ENCODE assay signal across 30 cellular contexts in the genomic region with DNA sequence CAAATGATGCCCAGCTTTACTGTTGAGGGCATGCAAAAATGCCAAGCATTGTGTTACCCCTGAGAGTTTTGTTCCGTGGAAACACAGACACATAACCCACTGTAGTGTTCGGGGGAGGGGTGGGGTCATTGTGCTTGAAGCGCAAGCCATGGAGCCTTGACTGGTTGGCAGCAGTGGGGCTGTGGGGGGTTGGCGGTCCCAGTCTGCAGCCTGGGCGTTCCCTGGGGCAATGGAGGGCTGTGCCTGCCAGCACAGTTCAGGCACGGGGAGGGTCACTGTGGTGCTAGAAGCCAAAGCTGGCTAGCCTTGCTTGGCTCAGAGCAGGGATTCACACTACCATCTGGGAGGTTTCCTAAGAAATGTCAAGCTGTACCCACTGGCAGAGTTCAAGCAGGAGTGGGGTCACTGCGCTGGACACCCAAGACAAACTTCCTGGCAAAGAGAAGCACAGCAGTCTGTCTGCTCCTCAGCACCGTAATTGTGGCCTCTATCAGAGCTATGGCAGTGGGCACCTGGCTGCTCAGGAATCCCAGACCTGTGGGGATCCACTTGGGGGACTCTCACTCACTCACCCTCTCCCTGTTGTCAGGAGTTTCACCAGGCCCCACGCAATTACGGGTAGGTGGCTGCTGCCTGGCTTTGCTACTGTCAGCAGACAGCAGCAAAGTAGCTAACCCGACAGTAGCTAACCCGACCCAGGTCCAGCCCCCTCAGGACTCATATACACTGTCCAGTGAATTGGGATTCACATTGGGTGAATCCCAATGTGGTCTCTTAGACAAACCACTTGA.
"Had no signal": no experiment of that assay in that cellular context is flagged by ENCODE, and none has a peak within 500 bp of the region (broad histone marks: within the 10 kb centered on the region; RNA-seq: fewer than 3 reads in every experiment).

No MANE protein-coding gene starts in this region.

- H3K27ac ChIP-seq: coronary artery, esophagus muscularis mucosa, foreskin keratinocyte, ovary, psoas muscle, skin epidermis, stomach, thyroid gland had no signal

- H3K4me3 Mint-ChIP-seq: central memory CD8-positive, alpha-beta T cell; immature natural killer cell; memory B cell; mesothelial cell of epicardium; naive B cell; natural killer cell treated with Interleukin-12 subunit alpha and Interleukin-12 subunit beta and Interleukin-15 and Interleukin-18, amount 100 ng/mL, for 72 hours; neural crest cell had no signal

- H3K27me3 ChIP-seq: esophagus muscularis mucosa, foreskin keratinocyte, ovary, stomach, thyroid gland had no signal

- H3K27ac Mint-ChIP-seq: immature natural killer cell; memory B cell; mesothelial cell of epicardium; naive B cell; natural killer cell treated with Interleukin-12 subunit alpha and Interleukin-12 subunit beta and Interleukin-15 and Interleukin-18, amount 100 ng/mL, for 72 hours had no signal

- DNase-seq: dermis blood vessel endothelial cell; effector memory CD4-positive, alpha-beta T cell; foreskin keratinocyte; hypothalamus; immature natural killer cell; islet precursor cell; left ventricle myocardium superior; mucosa of descending colon; naive B cell; nucleus accumbens; ovary; psoas muscle; stimulated activated CD4-positive, alpha-beta T cell treated with anti-CD3 and anti-CD28 coated beads, Interleukin-12 subunit alpha, Interleukin-12 subunit beta, amount 100 ng/mL, for 4 hours; stimulated activated CD4-positive, alpha-beta T cell treated with anti-CD3 and anti-CD28 coated beads, Interleukin-1b, Interleukin-23, amount 100 ng/mL, for 48 hours; stimulated activated CD4-positive, alpha-beta T cell treated with anti-CD3 and anti-CD28 coated beads, Interleukin-4, amount 100 ng/mL, for 1 hour; stimulated activated CD8-positive, alpha-beta memory T cell treated with anti-CD3 and anti-CD28 coated beads, Interleukin-4, amount 100 ng/mL, for 48 hours; stimulated activated naive CD4-positive, alpha-beta T cell treated with Interleukin-2 at 50 U/mL for 16 hours; stomach; thyroid gland; trophoblast cell had no signal

- H3K9me3 ChIP-seq: psoas muscle, thyroid gland had no signal

- H3K36me3 ChIP-seq: esophagus muscularis mucosa, ovary, stomach, thyroid gland had no signal

- H3K36me3 Mint-ChIP-seq: immature natural killer cell, memory B cell, mesothelial cell of epicardium, naive B cell had no signal

- H3K4me1 ChIP-seq: esophagus muscularis mucosa, foreskin keratinocyte, psoas muscle, stomach, thyroid gland had no signal

- H3K4me1 Mint-ChIP-seq: central memory CD8-positive, alpha-beta T cell; immature natural killer cell; memory B cell; mesothelial cell of epicardium; naive B cell; neural crest cell had no signal

- H3K4me3 ChIP-seq: coronary artery, esophagus muscularis mucosa, lung, mucosa of descending colon, ovary, psoas muscle, skin epidermis, stomach, thyroid gland had no signal

- ATAC-seq: foreskin keratinocyte; left ventricle myocardium superior; mucosa of descending colon; natural killer cell treated with Interleukin-12 subunit alpha and Interleukin-12 subunit beta and Interleukin-15 and Interleukin-18, amount 100 ng/mL, for 72 hours; psoas muscle; right cardiac atrium had no signal

- H3K27me3 Mint-ChIP-seq: central memory CD8-positive, alpha-beta T cell; memory B cell; naive B cell; natural killer cell treated with Interleukin-12 subunit alpha and Interleukin-12 subunit beta and Interleukin-15 and Interleukin-18, amount 100 ng/mL, for 72 hours had no signal
